In the genomic region with DNA sequence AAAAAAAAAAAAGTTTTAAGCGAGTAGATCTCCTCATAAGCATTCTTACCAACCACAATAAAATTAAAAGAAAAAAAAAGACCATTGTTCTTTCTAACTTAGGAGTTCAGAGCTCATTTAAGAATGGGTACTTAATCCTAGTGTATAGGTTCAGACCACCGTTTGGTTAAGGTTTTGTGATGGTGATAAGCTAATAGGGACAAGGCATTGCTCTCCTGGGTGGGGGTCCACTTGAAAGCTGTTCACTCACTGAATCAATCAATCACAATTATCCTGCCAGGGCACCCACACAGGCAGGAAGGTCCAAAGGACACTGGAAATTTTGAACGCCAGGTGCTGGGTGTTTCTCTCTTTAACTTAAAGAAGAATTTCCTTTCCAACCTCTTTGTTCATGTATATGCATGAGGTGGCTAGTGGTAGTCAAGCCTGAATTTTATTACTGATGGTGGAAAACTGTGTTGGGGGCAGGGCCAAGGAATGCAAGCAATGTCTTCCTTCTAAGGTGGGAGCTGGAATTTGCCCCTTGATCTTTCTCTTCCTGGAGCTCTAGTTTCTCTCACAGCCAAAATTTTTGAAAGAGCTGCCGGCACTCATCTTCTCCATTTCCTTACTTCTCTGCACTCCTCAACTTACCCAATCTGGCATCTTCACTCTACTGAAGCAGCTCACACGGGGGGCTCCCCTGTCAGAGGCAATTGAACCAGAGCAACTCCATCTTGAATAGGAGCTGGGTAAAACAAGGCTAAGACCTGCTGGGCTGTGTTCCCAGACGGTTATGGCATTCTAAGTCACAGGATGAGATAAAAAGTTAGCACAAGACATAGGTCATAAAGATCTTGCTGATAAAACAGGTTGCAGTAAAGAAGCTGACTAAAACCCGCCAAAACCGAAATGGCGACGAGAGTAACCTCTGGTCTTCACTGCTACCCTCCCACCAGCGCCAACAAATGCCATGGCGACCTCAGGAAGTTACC, we compare ENCODE assay signal across 1 cellular context.
TF ChIP-seq lines count a peak whose summit lies in the region.

No MANE protein-coding gene starts in this region.

TF ChIP-seq in K562, 482 proteins besides CTCF, POLR2A, EP300 and RAD21 (continued from another document and continues in another):
- TF ChIP-seq, protein P1, sequence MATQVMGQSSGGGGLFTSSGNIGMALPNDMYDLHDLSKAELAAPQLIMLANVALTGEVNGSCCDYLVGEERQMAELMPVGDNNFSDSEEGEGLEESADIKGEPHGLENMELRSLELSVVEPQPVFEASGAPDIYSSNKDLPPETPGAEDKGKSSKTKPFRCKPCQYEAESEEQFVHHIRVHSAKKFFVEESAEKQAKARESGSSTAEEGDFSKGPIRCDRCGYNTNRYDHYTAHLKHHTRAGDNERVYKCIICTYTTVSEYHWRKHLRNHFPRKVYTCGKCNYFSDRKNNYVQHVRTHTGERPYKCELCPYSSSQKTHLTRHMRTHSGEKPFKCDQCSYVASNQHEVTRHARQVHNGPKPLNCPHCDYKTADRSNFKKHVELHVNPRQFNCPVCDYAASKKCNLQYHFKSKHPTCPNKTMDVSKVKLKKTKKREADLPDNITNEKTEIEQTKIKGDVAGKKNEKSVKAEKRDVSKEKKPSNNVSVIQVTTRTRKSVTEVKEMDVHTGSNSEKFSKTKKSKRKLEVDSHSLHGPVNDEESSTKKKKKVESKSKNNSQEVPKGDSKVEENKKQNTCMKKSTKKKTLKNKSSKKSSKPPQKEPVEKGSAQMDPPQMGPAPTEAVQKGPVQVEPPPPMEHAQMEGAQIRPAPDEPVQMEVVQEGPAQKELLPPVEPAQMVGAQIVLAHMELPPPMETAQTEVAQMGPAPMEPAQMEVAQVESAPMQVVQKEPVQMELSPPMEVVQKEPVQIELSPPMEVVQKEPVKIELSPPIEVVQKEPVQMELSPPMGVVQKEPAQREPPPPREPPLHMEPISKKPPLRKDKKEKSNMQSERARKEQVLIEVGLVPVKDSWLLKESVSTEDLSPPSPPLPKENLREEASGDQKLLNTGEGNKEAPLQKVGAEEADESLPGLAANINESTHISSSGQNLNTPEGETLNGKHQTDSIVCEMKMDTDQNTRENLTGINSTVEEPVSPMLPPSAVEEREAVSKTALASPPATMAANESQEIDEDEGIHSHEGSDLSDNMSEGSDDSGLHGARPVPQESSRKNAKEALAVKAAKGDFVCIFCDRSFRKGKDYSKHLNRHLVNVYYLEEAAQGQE (CRISPR knock-in tag; IDR thresholded peaks at IDR 0.05; ENCODE audit: low read depth) = peak; percentile 82; the same call in 1 of the 2 replicates
- TF ChIP-seq, protein P2, sequence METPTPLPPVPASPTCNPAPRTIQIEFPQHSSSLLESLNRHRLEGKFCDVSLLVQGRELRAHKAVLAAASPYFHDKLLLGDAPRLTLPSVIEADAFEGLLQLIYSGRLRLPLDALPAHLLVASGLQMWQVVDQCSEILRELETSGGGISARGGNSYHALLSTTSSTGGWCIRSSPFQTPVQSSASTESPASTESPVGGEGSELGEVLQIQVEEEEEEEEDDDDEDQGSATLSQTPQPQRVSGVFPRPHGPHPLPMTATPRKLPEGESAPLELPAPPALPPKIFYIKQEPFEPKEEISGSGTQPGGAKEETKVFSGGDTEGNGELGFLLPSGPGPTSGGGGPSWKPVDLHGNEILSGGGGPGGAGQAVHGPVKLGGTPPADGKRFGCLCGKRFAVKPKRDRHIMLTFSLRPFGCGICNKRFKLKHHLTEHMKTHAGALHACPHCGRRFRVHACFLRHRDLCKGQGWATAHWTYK (CRISPR knock-in tag; IDR thresholded peaks at IDR 0.05) = peak; percentile 98
- TF ChIP-seq PYGO2 (tag; IDR thresholded peaks at IDR 0.05) (peak; percentile 95), ZNF444 (CRISPR knock-in tag; IDR thresholded peaks at IDR 0.05) (peak; percentile 86; the same call in 1 of the 2 replicates), PTTG1 (tag; IDR thresholded peaks at IDR 0.05; ENCODE audit: low read depth) (peak; percentile 96), MTA3 (IDR thresholded peaks at IDR 0.05; ENCODE audit: borderline replicate concordance) (no peak), E4F1 (CRISPR knock-in tag; IDR thresholded peaks at IDR 0.05; ENCODE audit: borderline replicate concordance) (peak; percentile 88), PTRF (tag; IDR thresholded peaks at IDR 0.05) (peak; percentile 96), PHB (CRISPR knock-in tag; IDR thresholded peaks at IDR 0.05) (peak; percentile 96), JUND (IDR thresholded peaks at IDR 0.05; ENCODE audit: borderline replicate concordance, low read depth, low read length) (no peak), JUND (tag; IDR thresholded peaks at IDR 0.05; ENCODE audit: borderline replicate concordance, low read depth, low read length) (peak; percentile 49; the same call in 1 of the 3 replicates), HMG20B (CRISPR knock-in tag; IDR thresholded peaks at IDR 0.05) (peak; percentile 87; the same call in 1 of the 2 replicates), TSHZ1 (CRISPR knock-in tag; IDR thresholded peaks at IDR 0.05) (peak; percentile 99), CAMTA2 (CRISPR knock-in tag; conservative IDR thresholded peaks at IDR 0.05) (peak; percentile 94), ZNF408 (CRISPR knock-in tag; IDR thresholded peaks at IDR 0.05; ENCODE audit: low read depth) (0 out of 2 replicates have a peak, but pooled peaks have one; percentile 58), ERF (CRISPR knock-in tag; IDR thresholded peaks at IDR 0.05) (peak; percentile 98), BCL6 (CRISPR knock-in tag; IDR thresholded peaks at IDR 0.05) (peak; percentile 93), RBBP5 (IDR thresholded peaks at IDR 0.05; ENCODE audit: borderline replicate concordance, insufficient read depth, low read length, poor library complexity, severe bottlenecking) (no peak), MEF2D (tag; conservative IDR thresholded peaks at IDR 0.05; ENCODE audit: low read depth) (peak; percentile 97), ZNF133 (CRISPR knock-in tag; IDR thresholded peaks at IDR 0.05) (peak; percentile 99), TSC22D4 (tag; IDR thresholded peaks at IDR 0.05) (no peak), ZNF589 (CRISPR knock-in tag; IDR thresholded peaks at IDR 0.05; ENCODE audit: low read depth) (peak; percentile 98), PATZ1 (CRISPR knock-in tag; IDR thresholded peaks at IDR 0.05; ENCODE audit: borderline replicate concordance) (peak; percentile 98), ELF2 (CRISPR knock-in tag; IDR thresholded peaks at IDR 0.05) (peak; percentile 97), ZNF583 (CRISPR knock-in tag; IDR thresholded peaks at IDR 0.05) (peak; percentile 100), CBX3 (IDR thresholded peaks at IDR 0.05; ENCODE audit: borderline replicate concordance in 1 of 2, low read length in 2 of 2) (no peak), CHD2 (IDR thresholded peaks at IDR 0.05; ENCODE audit: low read depth, low read length) (no peak), ZNF551 (CRISPR knock-in tag; IDR thresholded peaks at IDR 0.05) (0 out of 2 replicates have a peak, but pooled peaks have one; percentile 38), DIDO1 (tag; IDR thresholded peaks at IDR 0.05; ENCODE audit: low read depth) (peak; percentile 85), OTX1 (CRISPR knock-in tag; IDR thresholded peaks at IDR 0.05) (peak; percentile 99), NFIC (IDR thresholded peaks at IDR 0.05) (no peak), ZSCAN32 (CRISPR knock-in tag; IDR thresholded peaks at IDR 0.05) (peak; percentile 60; the same call in 1 of the 2 replicates), ZNF668 (CRISPR knock-in tag; IDR thresholded peaks at IDR 0.05) (peak; percentile 97), ZNF79 (CRISPR knock-in tag; IDR thresholded peaks at IDR 0.05; ENCODE audit: low read depth) (peak; percentile 99), NR2C1 (IDR thresholded peaks at IDR 0.05) (no peak), NR2C1 (tag; IDR thresholded peaks at IDR 0.05) (peak; percentile 91), SMAD3 (CRISPR knock-in tag; conservative IDR thresholded peaks at IDR 0.05) (peak; percentile 99), ZFP36 (IDR thresholded peaks at IDR 0.05; ENCODE audit: low read depth, low read length, partially characterized antibody) (peak; percentile 24), VEZF1 (CRISPR knock-in tag; IDR thresholded peaks at IDR 0.05) (peak; percentile 65; the same call in 1 of the 2 replicates)
- TF ChIP-seq, protein P3, sequence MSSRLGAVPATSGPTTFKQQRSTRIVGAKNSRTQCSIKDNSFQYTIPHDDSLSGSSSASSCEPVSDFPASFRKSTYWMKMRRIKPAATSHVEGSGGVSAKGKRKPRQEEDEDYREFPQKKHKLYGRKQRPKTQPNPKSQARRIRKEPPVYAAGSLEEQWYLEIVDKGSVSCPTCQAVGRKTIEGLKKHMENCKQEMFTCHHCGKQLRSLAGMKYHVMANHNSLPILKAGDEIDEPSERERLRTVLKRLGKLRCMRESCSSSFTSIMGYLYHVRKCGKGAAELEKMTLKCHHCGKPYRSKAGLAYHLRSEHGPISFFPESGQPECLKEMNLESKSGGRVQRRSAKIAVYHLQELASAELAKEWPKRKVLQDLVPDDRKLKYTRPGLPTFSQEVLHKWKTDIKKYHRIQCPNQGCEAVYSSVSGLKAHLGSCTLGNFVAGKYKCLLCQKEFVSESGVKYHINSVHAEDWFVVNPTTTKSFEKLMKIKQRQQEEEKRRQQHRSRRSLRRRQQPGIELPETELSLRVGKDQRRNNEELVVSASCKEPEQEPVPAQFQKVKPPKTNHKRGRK (tag; IDR thresholded peaks at IDR 0.05) = no peak
- TF ChIP-seq, protein P4, sequence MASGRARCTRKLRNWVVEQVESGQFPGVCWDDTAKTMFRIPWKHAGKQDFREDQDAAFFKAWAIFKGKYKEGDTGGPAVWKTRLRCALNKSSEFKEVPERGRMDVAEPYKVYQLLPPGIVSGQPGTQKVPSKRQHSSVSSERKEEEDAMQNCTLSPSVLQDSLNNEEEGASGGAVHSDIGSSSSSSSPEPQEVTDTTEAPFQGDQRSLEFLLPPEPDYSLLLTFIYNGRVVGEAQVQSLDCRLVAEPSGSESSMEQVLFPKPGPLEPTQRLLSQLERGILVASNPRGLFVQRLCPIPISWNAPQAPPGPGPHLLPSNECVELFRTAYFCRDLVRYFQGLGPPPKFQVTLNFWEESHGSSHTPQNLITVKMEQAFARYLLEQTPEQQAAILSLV (tag; IDR thresholded peaks at IDR 0.05) = peak; percentile 75
